ENCODE assay signal across 8 cellular contexts in the genomic region with DNA sequence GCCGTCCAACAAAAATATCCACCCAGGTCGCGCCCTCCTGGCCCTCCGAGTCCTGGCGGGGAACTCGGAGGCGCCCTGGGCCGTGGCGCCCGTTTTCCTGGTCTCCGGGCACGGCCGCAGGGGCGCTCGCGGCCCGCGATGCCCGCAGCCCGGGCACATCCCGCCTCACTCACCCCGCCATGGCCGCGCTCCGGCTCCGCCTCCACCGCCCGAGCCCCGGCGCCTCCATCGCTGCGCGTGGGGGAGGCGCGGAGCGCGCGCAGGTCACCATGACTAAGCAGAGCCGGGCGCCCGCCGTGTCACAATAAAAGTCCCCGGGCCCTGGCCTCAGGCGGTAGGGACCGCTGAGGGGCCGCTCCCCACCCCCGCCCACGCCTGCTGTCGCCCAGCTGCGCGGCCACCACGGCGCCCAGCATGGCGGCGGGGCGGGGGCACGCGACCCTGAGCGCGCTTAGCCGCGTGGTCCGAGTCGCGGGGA.
DNase-seq lines count a peak whose midpoint lies in the region; ATAC-seq and TF ChIP-seq lines count a peak whose summit lies in the region.

No MANE protein-coding gene starts in this region.

- TF ChIP-seq CTCF in AG04449 (IDR thresholded peaks at IDR 0.05; ENCODE audit: insufficient read depth, low read length, missing control alignments) (no peak), VCaP (conservative IDR thresholded peaks at IDR 0.05) (no peak)

- CTCF ChIA-PET in AG04449 (lab: Yijun Ruan, JAX), result interaction anchor here (1.6 kb wide), 1 partner anchor 71 kb away, joined by 3 read pairs; no protein-coding TSS in a partner anchor

- DNase-seq in AG04449 (ENCODE audit: low read depth, low spot score) (no peak), NCI-H2171 (lab: John Stamatoyannopoulos, UW) (peak; percentile 94), T47D (ENCODE audit: low read depth in 1 of 2, low spot score in 1 of 2) (peak; percentile 74 to 90), iPS-NIHi11 (ENCODE audit: low spot score) (peak; percentile 95)

- peak overlapping the region; percentile 98 for H3K27ac ChIP-seq in VCaP
- peak overlapping the region; percentile 95 to 100 (median 98) for H3K27ac ChIP-seq in skin epidermis

- POLR2A ChIA-PET in AG04449 (lab: Yijun Ruan, JAX), result interaction anchor here (0.6 kb wide), 1 partner anchor 30 kb away, joined by 3 read pairs; no protein-coding TSS in a partner anchor

- in situ Hi-C loops in T47D (cut with HindIII; ENCODE audit: low pct_unique_long_range_greater_than_20kb, low sequenced_read_pairs), result no loop called here

- ATAC-seq in GM18870 (IDR thresholded peaks at IDR 0.05; ENCODE audit: unreplicated experiment) (peak; percentile 56), HG03108 (IDR thresholded peaks at IDR 0.05; ENCODE audit: unreplicated experiment) (peak; percentile 84)

- H3K4me3 ChIP-seq in AG04449 (ENCODE audit: low read depth, low read length) (peak overlapping the region; percentile 86), skin epidermis (peak overlapping the region; percentile 62 to 92 (median 87))
